In the genomic region with DNA sequence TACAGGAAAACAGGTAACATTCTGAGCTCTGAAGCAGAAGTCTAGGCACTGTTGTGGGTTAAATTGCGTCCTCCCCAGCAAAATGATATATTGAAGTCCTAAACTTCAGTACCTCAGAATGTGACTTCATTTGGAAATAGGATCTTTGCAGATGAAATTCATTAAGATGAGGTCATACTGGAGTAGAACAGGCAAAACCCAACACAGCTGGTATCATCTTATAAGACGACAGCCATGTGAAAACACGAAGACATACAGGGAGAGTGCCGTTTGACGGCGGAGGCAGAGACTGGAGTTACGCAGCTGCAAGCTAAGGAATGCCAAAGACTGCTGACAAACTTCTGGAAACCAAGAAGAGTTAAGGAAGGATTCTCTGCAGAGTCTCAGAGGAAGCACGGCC, we compare ENCODE assay signal across 23 cellular contexts.
"Had no signal": no experiment of that assay in that cellular context is flagged by ENCODE, and none has a peak within 500 bp of the region (broad histone marks: within the 10 kb centered on the region; RNA-seq: fewer than 3 reads in every experiment).

No MANE protein-coding gene starts in this region.

- ATAC-seq: activated CD4-positive, CD25-positive, alpha-beta regulatory T cell treated with anti-CD3 and anti-CD28 coated beads, Interleukin-2, amount 50 U/mL, for 24 hours; activated T-cell treated with anti-CD3 and anti-CD28 coated beads, Interleukin-2, amount 50 U/mL, for 4 hours; left lung; stimulated activated naive CD8-positive, alpha-beta T cell treated with anti-CD3 and anti-CD28 coated beads, Interleukin-15, Interleukin-2, amounts not matched to agents 100 U/mL and 50 U/mL, for 24 hours; T-cell had no signal

- H3K36me3 Mint-ChIP-seq: T-cell had no signal

- H3K36me3 ChIP-seq: ascending aorta, esophagus squamous epithelium, left lung, tibial nerve, vagina had no signal

- H3K27me3 Mint-ChIP-seq: dendritic cell treated with granulocyte-macrophage colony-stimulating factor and Interleukin-4, amounts not matched to agents 40 ng/mL and 50 ng/mL, for 4 days; T-cell had no signal

- H3K4me3 Mint-ChIP-seq: activated T-cell treated with anti-CD3 and anti-CD28 coated beads, Interleukin-2, amount 50 U/mL, for 4 hours; dendritic cell treated with granulocyte-macrophage colony-stimulating factor and Interleukin-4, amounts not matched to agents 40 ng/mL and 50 ng/mL, for 4 days; T-cell had no signal

- H3K27ac ChIP-seq: esophagus squamous epithelium, tibial nerve, vagina had no signal

- H3K9me3 Mint-ChIP-seq: activated T-cell treated with anti-CD3 and anti-CD28 coated beads, Interleukin-2, amount 50 U/mL, for 4 hours; dendritic cell treated with granulocyte-macrophage colony-stimulating factor and Interleukin-4, amounts not matched to agents 40 ng/mL and 50 ng/mL, for 4 days; T-cell had no signal

- H3K4me1 Mint-ChIP-seq: T-cell had no signal

- H3K27ac Mint-ChIP-seq: dendritic cell treated with granulocyte-macrophage colony-stimulating factor and Interleukin-4, amounts not matched to agents 40 ng/mL and 50 ng/mL, for 4 days; T-cell had no signal

- H3K9me3 ChIP-seq: ascending aorta, esophagus squamous epithelium, left lung, tibial nerve, vagina had no signal

- DNase-seq: activated CD4-positive, alpha-beta T cell treated with anti-CD3 and anti-CD28 coated beads, Interleukin-2, amount 50 U/mL, for 1 hour; activated CD8-positive, alpha-beta memory T cell treated with anti-CD3 and anti-CD28 coated beads, Interleukin-2, amount 50 U/mL, for 4 hours; activated effector memory CD4-positive, alpha-beta T cell treated with Interleukin-2 at 50 U/mL for 16 hours; activated naive CD4-positive, alpha-beta T cell treated with anti-CD3 and anti-CD28 coated beads, Interleukin-2, amount 50 U/mL, for 16 hours; activated T-cell treated with anti-CD3 and anti-CD28 coated beads, Interleukin-2, amount 50 U/mL, for 4 hours; effector CD8-positive, alpha-beta T cell; esophagus squamous epithelium; head of caudate nucleus; left lung; mammary epithelial cell; occipital lobe; posterior cingulate gyrus; stimulated activated CD4-positive, alpha-beta T cell treated with anti-CD3 and anti-CD28 coated beads, Interleukin-12 subunit alpha, Interleukin-12 subunit beta, amount 100 ng/mL, for 4 hours; stimulated activated CD4-positive, alpha-beta T cell treated with anti-CD3 and anti-CD28 coated beads, Interleukin-1b, Interleukin-23, amount 100 ng/mL, for 48 hours; stimulated activated naive CD8-positive, alpha-beta T cell treated with anti-CD3 and anti-CD28 coated beads, Interleukin-15, Interleukin-2, amounts not matched to agents 100 U/mL and 50 U/mL, for 24 hours; substantia nigra; T-cell; T-helper 9 cell had no signal

- H3K27me3 ChIP-seq: ascending aorta, esophagus squamous epithelium, left lung, tibial nerve, vagina had no signal

- H3K4me3 ChIP-seq: ascending aorta, esophagus squamous epithelium, left lung, tibial nerve, vagina had no signal
